Comparison of ENCODE assay signal across 8 cellular contexts in genomic region chr3:192916455-192917257, GRCh38. TPM values are rescaled to one million over a fixed set of nuclear protein-coding genes. Genes with fewer than 3 reads are reported as not detected.
DNase-seq lines count a peak whose midpoint lies in the region; ATAC-seq lines count a peak whose summit lies in the region.

No MANE protein-coding gene starts in this region.

- H3K9ac ChIP-seq in adipocyte (ENCODE audit: low read length) = peak overlapping the region; percentile 87

- peaks cover 6% of the 10 kb centered on the region for H3K4me1 ChIP-seq in adipocyte (ENCODE audit: control insufficient read depth, insufficient read depth, low read length)
- H3K4me1 ChIP-seq in neuron (ENCODE audit: insufficient read depth, low read length) = peaks cover 21% of the 10 kb centered on the region

- H3K36me3 ChIP-seq in adipocyte (ENCODE audit: control insufficient read depth, insufficient read depth, low read length, severe bottlenecking) (no peaks in the 10 kb centered on the region), neuron (ENCODE audit: insufficient read depth, low read length) (no peaks in the 10 kb centered on the region)

- peak overlapping the region; percentile 36 for H2AFZ ChIP-seq in neuron (ENCODE audit: low read depth, low read length)

- peaks cover 9% of the 10 kb centered on the region for H3K27me3 ChIP-seq in adipocyte (replicated peaks; ENCODE audit: control insufficient read depth, insufficient read depth, low read length)
- peaks cover 3% of the 10 kb centered on the region for H3K27me3 ChIP-seq in neuron (ENCODE audit: insufficient read depth, low read length)

- ATAC-seq in HG03025 (IDR thresholded peaks at IDR 0.05; ENCODE audit: low FRiP score, unreplicated experiment) (peak; percentile 38), Right ventricle myocardium superior (ENCODE audit: poor library complexity) (peak; percentile 70), GM18520 (IDR thresholded peaks at IDR 0.05; ENCODE audit: unreplicated experiment) (no peak)

- peak overlapping the region; percentile 99 for H3K4me3 ChIP-seq in adipocyte (ENCODE audit: low read length)
- H3K4me3 ChIP-seq in neuron (ENCODE audit: low read length) = peak overlapping the region; percentile 83

- H3K9me3 ChIP-seq in adipocyte (ENCODE audit: control insufficient read depth, low read length) = no peaks in the 10 kb centered on the region
- H3K9me3 ChIP-seq in neuron (ENCODE audit: low read length) = no peaks in the 10 kb centered on the region

- DNase-seq in NOMO-1 (lab: John Stamatoyannopoulos, UW; ENCODE audit: unreplicated experiment in 2 of 2) (peak; percentile 29 to 38), NOMO-1 treated with dmso at 0.1 percent for 144 hours (lab: John Stamatoyannopoulos, UW; ENCODE audit: unreplicated experiment) (no peak), NCI-H82 (lab: John Stamatoyannopoulos, UW) (peak; percentile 88), adipocyte (ENCODE audit: low read depth) (peak; percentile 85), Right ventricle myocardium superior (peak; percentile 86)

- intact Hi-C loops in Right ventricle myocardium superior (cut with DNase I) = loop anchor here (10.0 kb wide), 1 partner anchor 102 kb away; no protein-coding TSS in a partner anchor

RNA-seq across cellular contexts. Expression of gene MB21D2, which starts 1.0 kb away (rescaled TPM):
- 1.7 TPM for total RNA-seq in Right ventricle myocardium superior
